8 cellular contexts compared by ENCODE assay signal in genomic region chr17:78214706-78215061, GRCh38. TPM values are rescaled to one million over a fixed set of nuclear protein-coding genes. Genes with fewer than 3 reads are reported as not detected.
DNase-seq lines count a peak whose midpoint lies in the region; ATAC-seq and TF ChIP-seq lines count a peak whose summit lies in the region.

No MANE protein-coding gene starts in this region.

- in situ Hi-C loops in G401 (cut with HindIII; ENCODE audit: low sequenced_read_pairs): no loop called here

- TF ChIP-seq RAD21 in neural cell (conservative IDR thresholded peaks at IDR 0.05): no peak

- TF ChIP-seq EP300 in neural cell (conservative IDR thresholded peaks at IDR 0.05; ENCODE audit: poor library complexity, severe bottlenecking): no peak

- H3K27me3 ChIP-seq in Caco-2 (replicated peaks; ENCODE audit: control insufficient read depth, insufficient read depth, low read length): no peaks in the 10 kb centered on the region
- H3K27me3 ChIP-seq in duodenal mucosa (ENCODE audit: control insufficient read depth in 1 of 2, insufficient read depth in 2 of 2, low read length in 2 of 2): no peaks in the 10 kb centered on the region
- H3K27me3 ChIP-seq in neural cell (ENCODE audit: insufficient read depth, low read depth, low read length): no peaks in the 10 kb centered on the region

- no peak overlapping the region for H2AFZ ChIP-seq in neural cell (ENCODE audit: low read depth, low read length)

- POLR2A ChIA-PET in Caco-2 (lab: Charles Lee): no interaction called here

- H4K20me1 ChIP-seq in neural cell (ENCODE audit: insufficient read depth): no peaks in the 10 kb centered on the region

- no peak for ATAC-seq in HG02981 (IDR thresholded peaks at IDR 0.05; ENCODE audit: unreplicated experiment)

- H3K79me2 ChIP-seq in neural cell (replicated peaks; ENCODE audit: insufficient read depth, low read length): peaks cover 13% of the 10 kb centered on the region

- H3K9me2 ChIP-seq in neural cell (ENCODE audit: insufficient read depth, low read length): no peaks in the 10 kb centered on the region

- H3K4me2 ChIP-seq in neural cell (ENCODE audit: low read length): no peak overlapping the region

- H3F3A ChIP-seq in neural cell (ENCODE audit: insufficient read depth, low read length, poor library complexity, severe bottlenecking): no peaks in the 10 kb centered on the region

- intact Hi-C loops in Caco-2 (cut with micrococcal nuclease; ENCODE audit: unreplicated experiment): no loop called here

- H3K9me3 Mint-ChIP-seq in Caco-2 (ENCODE audit: unreplicated experiment): no peaks in the 10 kb centered on the region

- H3K9me3 ChIP-seq in Caco-2 (no peaks in the 10 kb centered on the region), duodenal mucosa (ENCODE audit: control insufficient read depth in 1 of 2, low read length in 2 of 2) (no peaks in the 10 kb centered on the region), neural cell (ENCODE audit: low read length) (no peaks in the 10 kb centered on the region)

- H3K9ac ChIP-seq in duodenal mucosa (ENCODE audit: low read depth in 1 of 2, low read length in 2 of 2): peak overlapping the region; percentile 14 to 57
- no peak overlapping the region for H3K9ac ChIP-seq in neural cell (ENCODE audit: low read length)

- CTCF ChIA-PET in Caco-2 (lab: Charles Lee): interaction anchor here (1.8 kb wide), 1 partner anchor 28 kb away, joined by 14 read pairs; the partner anchor contains the start of genes AFMID and TK1

- H3K27me3 Mint-ChIP-seq in Caco-2 (ENCODE audit: insufficient read depth, unreplicated experiment): no peaks in the 10 kb centered on the region

- peaks cover 3% of the 10 kb centered on the region for H3K36me3 ChIP-seq in Caco-2 (ENCODE audit: control insufficient read depth, insufficient read depth, low read length)
- H3K36me3 ChIP-seq in duodenal mucosa (ENCODE audit: control insufficient read depth in 1 of 2, insufficient read depth in 2 of 2, low read length in 2 of 2): no peaks in the 10 kb centered on the region
- no peaks in the 10 kb centered on the region for H3K36me3 ChIP-seq in neural cell (ENCODE audit: insufficient read depth, low read length)

- H3K36me3 Mint-ChIP-seq in Caco-2 (ENCODE audit: insufficient read depth, unreplicated experiment): peaks cover 49% of the 10 kb centered on the region

- H3K4me1 ChIP-seq in Caco-2: no peaks in the 10 kb centered on the region
- peaks cover 5 to 11% of the 10 kb centered on the region in 2 donors for H3K4me1 ChIP-seq in duodenal mucosa (ENCODE audit: control insufficient read depth in 1 of 2, insufficient read depth in 2 of 2, low read length in 2 of 2)

- H3K4me3 ChIP-seq in Caco-2 (ENCODE audit: low read depth, low read length): peak overlapping the region; percentile 69
- H3K4me3 ChIP-seq in NB4 (ENCODE audit: low read depth, low read length): peak overlapping the region; percentile 74
- H3K4me3 ChIP-seq in duodenal mucosa (ENCODE audit: low read depth in 1 of 2, low read length in 2 of 2): peak overlapping the region; percentile 55 to 80
- peak overlapping the region; percentile 77 for H3K4me3 ChIP-seq in neural cell (ENCODE audit: low read length)

- H3K4me1 Mint-ChIP-seq in Caco-2 (ENCODE audit: low read depth, unreplicated experiment): no peaks in the 10 kb centered on the region

- TF ChIP-seq CTCF in Caco-2 (IDR thresholded peaks at IDR 0.05; ENCODE audit: insufficient read depth in 1 of 2, low read depth in 1 of 2, low read length in 1 of 2, severe bottlenecking in 1 of 2, unreplicated experiment in 1 of 2) (no peak), NB4 (IDR thresholded peaks at IDR 0.05; ENCODE audit: low read depth, low read length) (no peak), neural cell (IDR thresholded peaks at IDR 0.05; ENCODE audit: poor library complexity, severe bottlenecking) (no peak)

- no TSS peak for BruUV-seq in Caco-2 (replicated peaks; lab: Mats Ljungman, UMichigan)

- no peak overlapping the region for H3K27ac ChIP-seq in duodenal mucosa (ENCODE audit: low read depth, low read length)
- H3K27ac ChIP-seq in neural cell (ENCODE audit: low read length): no peak overlapping the region

- no peak for TF ChIP-seq POLR2A in NB4 (IDR thresholded peaks at IDR 0.05; ENCODE audit: extremely low read depth, insufficient read length)

- H3K27ac Mint-ChIP-seq in Caco-2 (ENCODE audit: unreplicated experiment): peak overlapping the region; percentile 95

- no peak for DNase-seq in Caco-2
- no peak for DNase-seq in NB4 (ENCODE audit: low read depth)
- DNase-seq in T-helper 9 cell: no peak
- no peak for DNase-seq in NCI-H2107 (lab: John Stamatoyannopoulos, UW)
- DNase-seq in G401 (ENCODE audit: low spot score): no peak

- peak overlapping the region; percentile 94 for H3K4me3 Mint-ChIP-seq in Caco-2 (ENCODE audit: unreplicated experiment)

TF ChIP-seq in neural cell, 6 proteins besides CTCF, POLR2A, EP300 and RAD21:
- TF ChIP-seq SMC3 (conservative IDR thresholded peaks at IDR 0.05; ENCODE audit: poor library complexity) (no peak), POLR2AphosphoS5 (IDR thresholded peaks at IDR 0.05) (no peak), REST (IDR thresholded peaks at IDR 0.05; ENCODE audit: borderline replicate concordance) (no peak), MXI1 (conservative IDR thresholded peaks at IDR 0.05; ENCODE audit: poor library complexity, severe bottlenecking) (no peak), EZH2 (IDR thresholded peaks at IDR 0.05; ENCODE audit: borderline replicate concordance, insufficient read depth, low read length, poor library complexity, severe bottlenecking) (no peak), TAF1 (IDR thresholded peaks at IDR 0.05; ENCODE audit: low read depth) (no peak)
TF ChIP-seq in neural cell: peak in this region for 0.

RNA-seq across cellular contexts. Expression of gene BIRC5, which starts 0.6 kb away (rescaled TPM):
- 82.0 and 88.8 TPM in 2 replicates for total RNA-seq in Caco-2 (2022)
- 1.4 and 2.3 TPM in 2 replicates for polyA plus RNA-seq in neural cell
- polyA minus RNA-seq in neural cell: 1.4 and 3.2 TPM in 2 replicates
- 170 and 172 TPM in 2 replicates for total RNA-seq in G401 (2014; rRNA removed; shearing (Covaris generic))

RNA-seq across cellular contexts. Expression of gene TMEM235, which starts 16.7 kb away (rescaled TPM):
- total RNA-seq in Caco-2 (2022): not detected in 2 replicates
- polyA plus RNA-seq in neural cell: not detected in 2 replicates
- not detected in 2 replicates for polyA minus RNA-seq in neural cell
- total RNA-seq in G401 (2014; rRNA removed; shearing (Covaris generic)): not detected in 2 replicates

RNA-seq across cellular contexts. Expression of gene AFMID, which starts 27.5 kb away (rescaled TPM):
- total RNA-seq in Caco-2 (2022): 68.5 and 83.0 TPM in 2 replicates
- 15.8 and 27.1 TPM in 2 replicates for polyA plus RNA-seq in neural cell
- polyA minus RNA-seq in neural cell: 7.5 and 16.1 TPM in 2 replicates
- total RNA-seq in G401 (2014; rRNA removed; shearing (Covaris generic)): 43.1 and 60.6 TPM in 2 replicates

RNA-seq across cellular contexts. Expression of gene TK1, which starts 27.8 kb away (rescaled TPM):
- 171 and 190 TPM in 2 replicates for total RNA-seq in Caco-2 (2022)
- polyA plus RNA-seq in neural cell: 1.1 TPM in 1 of 2 replicates, not detected in the other
- 0.49 TPM in 1 of 2 replicates, not detected in the other for polyA minus RNA-seq in neural cell
- 76.8 and 84.5 TPM in 2 replicates for total RNA-seq in G401 (2014; rRNA removed; shearing (Covaris generic))

RNA-seq across cellular contexts. Expression of gene SYNGR2, which starts 46.3 kb away (rescaled TPM):
- 169 and 193 TPM in 2 replicates for total RNA-seq in Caco-2 (2022)
- 2.7 and 3.9 TPM in 2 replicates for polyA plus RNA-seq in neural cell
- 3.2 and 4.4 TPM in 2 replicates for polyA minus RNA-seq in neural cell
- total RNA-seq in G401 (2014; rRNA removed; shearing (Covaris generic)): 67.0 and 71.8 TPM in 2 replicates
